In the genomic region with DNA sequence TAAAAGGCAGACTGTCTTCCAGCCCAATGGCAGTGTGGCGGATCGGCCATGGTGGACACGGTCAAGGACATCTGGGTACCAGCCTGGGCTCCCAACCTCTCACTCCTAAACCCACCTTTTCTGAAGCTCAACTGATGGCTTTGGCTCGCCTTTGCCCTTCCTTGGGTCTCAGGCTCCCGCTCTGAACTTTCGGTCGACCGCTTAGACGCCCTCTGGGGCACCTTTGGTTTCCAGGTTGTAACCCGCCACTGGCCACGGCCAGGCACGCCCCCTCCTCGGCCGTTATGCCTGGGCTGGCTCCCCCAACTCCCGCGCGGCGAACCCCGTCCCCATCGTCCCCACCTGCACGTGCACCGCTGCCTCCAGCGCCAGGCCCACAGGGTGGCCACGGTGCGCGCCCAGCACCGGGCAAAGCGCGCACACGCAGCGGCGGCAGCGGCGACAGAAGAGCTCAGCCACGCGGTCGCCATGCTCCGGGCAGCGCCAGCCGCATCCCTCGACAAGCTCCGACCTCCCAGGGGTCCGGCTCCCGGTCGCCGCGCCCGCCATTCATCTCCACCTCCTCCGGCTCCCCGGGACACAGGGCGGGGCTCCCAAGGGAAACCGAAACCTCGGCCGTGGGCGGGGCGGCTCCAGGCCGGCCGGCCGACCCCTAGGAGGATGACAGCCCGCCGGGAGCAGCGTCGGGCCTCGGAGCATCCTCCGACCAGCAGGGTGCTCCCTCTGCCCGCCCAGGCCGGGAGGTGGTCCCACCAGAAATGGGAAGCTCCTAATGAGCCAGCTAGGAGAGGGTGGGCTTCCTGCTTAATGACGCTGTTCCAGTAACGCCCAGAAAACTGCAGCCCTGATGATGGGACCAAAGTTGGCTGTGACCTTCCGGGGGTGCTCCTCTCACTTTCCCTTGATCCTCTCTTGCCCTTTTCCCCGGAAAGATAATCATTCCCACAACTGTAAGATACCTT, we compare ENCODE assay signal across 1 cellular context.
TF ChIP-seq lines count a peak whose summit lies in the region.

A gene with protein sequence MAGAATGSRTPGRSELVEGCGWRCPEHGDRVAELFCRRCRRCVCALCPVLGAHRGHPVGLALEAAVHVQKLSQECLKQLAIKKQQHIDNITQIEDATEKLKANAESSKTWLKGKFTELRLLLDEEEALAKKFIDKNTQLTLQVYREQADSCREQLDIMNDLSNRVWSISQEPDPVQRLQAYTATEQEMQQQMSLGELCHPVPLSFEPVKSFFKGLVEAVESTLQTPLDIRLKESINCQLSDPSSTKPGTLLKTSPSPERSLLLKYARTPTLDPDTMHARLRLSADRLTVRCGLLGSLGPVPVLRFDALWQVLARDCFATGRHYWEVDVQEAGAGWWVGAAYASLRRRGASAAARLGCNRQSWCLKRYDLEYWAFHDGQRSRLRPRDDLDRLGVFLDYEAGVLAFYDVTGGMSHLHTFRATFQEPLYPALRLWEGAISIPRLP (minus strand): TSS at position 583 of the 962 bp plus-strand sequence. CDS start 34 bp downstream, at position 549.

TF ChIP-seq in HepG2, 621 proteins besides CTCF, POLR2A, EP300 and RAD21 (continued from another document and continues in another):
- TF ChIP-seq, protein P1, sequence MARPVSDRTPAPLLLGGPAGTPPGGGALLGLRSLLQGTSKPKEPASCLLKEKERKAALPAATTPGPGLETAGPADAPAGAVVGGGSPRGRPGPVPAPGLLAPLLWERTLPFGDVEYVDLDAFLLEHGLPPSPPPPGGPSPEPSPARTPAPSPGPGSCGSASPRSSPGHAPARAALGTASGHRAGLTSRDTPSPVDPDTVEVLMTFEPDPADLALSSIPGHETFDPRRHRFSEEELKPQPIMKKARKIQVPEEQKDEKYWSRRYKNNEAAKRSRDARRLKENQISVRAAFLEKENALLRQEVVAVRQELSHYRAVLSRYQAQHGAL (CRISPR knock-in tag; IDR thresholded peaks at IDR 0.05; ENCODE audit: not compliant biosample characterization), result no peak
- TF ChIP-seq, protein P2, sequence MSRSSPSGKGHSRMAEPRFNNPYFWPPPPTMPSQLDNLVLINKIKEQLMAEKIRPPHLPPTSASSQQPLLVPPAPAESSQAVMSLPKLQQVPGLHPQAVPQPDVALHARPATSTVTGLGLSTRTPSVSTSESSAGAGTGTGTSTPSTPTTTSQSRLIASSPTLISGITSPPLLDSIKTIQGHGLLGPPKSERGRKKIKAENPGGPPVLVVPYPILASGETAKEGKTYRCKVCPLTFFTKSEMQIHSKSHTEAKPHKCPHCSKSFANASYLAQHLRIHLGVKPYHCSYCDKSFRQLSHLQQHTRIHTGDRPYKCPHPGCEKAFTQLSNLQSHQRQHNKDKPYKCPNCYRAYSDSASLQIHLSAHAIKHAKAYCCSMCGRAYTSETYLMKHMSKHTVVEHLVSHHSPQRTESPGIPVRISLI (CRISPR knock-in tag; IDR thresholded peaks at IDR 0.05; ENCODE audit: borderline replicate concordance), result no peak
- TF ChIP-seq ZNF674 (CRISPR knock-in tag; IDR thresholded peaks at IDR 0.05; ENCODE audit: low read depth) (no peak), KDM5B (CRISPR knock-in tag; IDR thresholded peaks at IDR 0.05; ENCODE audit: borderline replicate concordance) (peak; percentile 92; the same call in 1 of the 2 replicates), ZSCAN29 (CRISPR knock-in tag; conservative IDR thresholded peaks at IDR 0.05) (0 out of 2 replicates have a peak, but pooled peaks have one; percentile 44), DNMT1 (CRISPR knock-in tag; IDR thresholded peaks at IDR 0.05) (0 out of 2 replicates have a peak, but pooled peaks have one; percentile 56), STAG1 (CRISPR knock-in tag; IDR thresholded peaks at IDR 0.05) (peak; percentile 81), KLF9 (CRISPR knock-in tag; IDR thresholded peaks at IDR 0.05; ENCODE audit: low read depth) (peak; percentile 74; the same call in 1 of the 2 replicates), ARNT2 (CRISPR knock-in tag; IDR thresholded peaks at IDR 0.05; ENCODE audit: low read depth) (peak; percentile 86), MTA1 (CRISPR knock-in tag; IDR thresholded peaks at IDR 0.05; ENCODE audit: borderline replicate concordance) (peak; percentile 86; the same call in 1 of the 2 replicates), ASH2L (IDR thresholded peaks at IDR 0.05; ENCODE audit: insufficient read length, low read depth, low read length) (peak; percentile 82), ZFX (CRISPR knock-in tag; IDR thresholded peaks at IDR 0.05; ENCODE audit: low read depth) (peak; percentile 72), ZNF556 (CRISPR knock-in tag; IDR thresholded peaks at IDR 0.05; ENCODE audit: borderline replicate concordance) (0 out of 2 replicates have a peak, but pooled peaks have one; percentile 43), TOPORS (CRISPR knock-in tag; IDR thresholded peaks at IDR 0.05) (peak; percentile 70), ZNF709 (CRISPR knock-in tag; IDR thresholded peaks at IDR 0.05) (peak; percentile 82; the same call in 1 of the 2 replicates), ETV5 (CRISPR knock-in tag; IDR thresholded peaks at IDR 0.05; ENCODE audit: borderline replicate concordance) (peak; percentile 26; the same call in 1 of the 2 replicates), TCF7 (IDR thresholded peaks at IDR 0.05; ENCODE audit: low read depth) (no peak), KLF16 (CRISPR knock-in tag; IDR thresholded peaks at IDR 0.05) (peak; percentile 7 to 84; a peak in 2 of 4 replicates), ZNF292 (CRISPR knock-in tag; IDR thresholded peaks at IDR 0.05; ENCODE audit: borderline replicate concordance, low read depth) (peak; percentile 39), HIVEP1 (CRISPR knock-in tag; IDR thresholded peaks at IDR 0.05) (0 out of 2 replicates have a peak, but pooled peaks have one; percentile 26), ZNF652 (CRISPR knock-in tag; IDR thresholded peaks at IDR 0.05; ENCODE audit: borderline replicate concordance, low read depth) (no peak), ZNF331 (CRISPR knock-in tag; IDR thresholded peaks at IDR 0.05) (0 out of 2 replicates have a peak, but pooled peaks have one; percentile 10), THAP11 (CRISPR knock-in tag; IDR thresholded peaks at IDR 0.05) (peak; percentile 39; the same call in 1 of the 2 replicates), JDP2 (CRISPR knock-in tag; IDR thresholded peaks at IDR 0.05; ENCODE audit: borderline replicate concordance) (no peak), TBX3 (IDR thresholded peaks at IDR 0.05; ENCODE audit: borderline replicate concordance) (no peak), ZFP36L2 (CRISPR knock-in tag; IDR thresholded peaks at IDR 0.05) (no peak), ZNF839 (CRISPR knock-in tag; IDR thresholded peaks at IDR 0.05; ENCODE audit: borderline replicate concordance) (0 out of 2 replicates have a peak, but pooled peaks have one; percentile 21), TRIM24 (CRISPR knock-in tag; IDR thresholded peaks at IDR 0.05) (no peak), TAF15 (IDR thresholded peaks at IDR 0.05; ENCODE audit: low read depth, low read length, poor library complexity, severe bottlenecking) (no peak), GPN1 (CRISPR knock-in tag; IDR thresholded peaks at IDR 0.05; ENCODE audit: borderline replicate concordance) (0 out of 2 replicates have a peak, but pooled peaks have one; percentile 24), PITX1 (CRISPR knock-in tag; IDR thresholded peaks at IDR 0.05) (peak; percentile 39; the same call in 1 of the 2 replicates)
- TF ChIP-seq, protein P3, sequence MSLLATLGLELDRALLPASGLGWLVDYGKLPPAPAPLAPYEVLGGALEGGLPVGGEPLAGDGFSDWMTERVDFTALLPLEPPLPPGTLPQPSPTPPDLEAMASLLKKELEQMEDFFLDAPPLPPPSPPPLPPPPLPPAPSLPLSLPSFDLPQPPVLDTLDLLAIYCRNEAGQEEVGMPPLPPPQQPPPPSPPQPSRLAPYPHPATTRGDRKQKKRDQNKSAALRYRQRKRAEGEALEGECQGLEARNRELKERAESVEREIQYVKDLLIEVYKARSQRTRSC (CRISPR knock-in tag; IDR thresholded peaks at IDR 0.05; ENCODE audit: low read depth), result no peak
- TF ChIP-seq, protein P4, sequence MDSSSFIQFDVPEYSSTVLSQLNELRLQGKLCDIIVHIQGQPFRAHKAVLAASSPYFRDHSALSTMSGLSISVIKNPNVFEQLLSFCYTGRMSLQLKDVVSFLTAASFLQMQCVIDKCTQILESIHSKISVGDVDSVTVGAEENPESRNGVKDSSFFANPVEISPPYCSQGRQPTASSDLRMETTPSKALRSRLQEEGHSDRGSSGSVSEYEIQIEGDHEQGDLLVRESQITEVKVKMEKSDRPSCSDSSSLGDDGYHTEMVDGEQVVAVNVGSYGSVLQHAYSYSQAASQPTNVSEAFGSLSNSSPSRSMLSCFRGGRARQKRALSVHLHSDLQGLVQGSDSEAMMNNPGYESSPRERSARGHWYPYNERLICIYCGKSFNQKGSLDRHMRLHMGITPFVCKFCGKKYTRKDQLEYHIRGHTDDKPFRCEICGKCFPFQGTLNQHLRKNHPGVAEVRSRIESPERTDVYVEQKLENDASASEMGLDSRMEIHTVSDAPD (CRISPR knock-in tag; IDR thresholded peaks at IDR 0.05), result peak; percentile 59
- TF ChIP-seq, protein P5, sequence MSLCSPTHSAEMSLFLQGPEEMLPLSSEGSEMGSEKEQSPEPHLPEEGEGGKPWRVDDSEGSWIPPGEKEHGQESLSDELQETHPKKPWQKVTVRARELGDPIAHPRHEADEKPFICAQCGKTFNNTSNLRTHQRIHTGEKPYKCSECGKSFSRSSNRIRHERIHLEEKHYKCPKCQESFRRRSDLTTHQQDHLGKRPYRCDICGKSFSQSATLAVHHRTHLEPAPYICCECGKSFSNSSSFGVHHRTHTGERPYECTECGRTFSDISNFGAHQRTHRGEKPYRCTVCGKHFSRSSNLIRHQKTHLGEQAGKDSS (CRISPR knock-in tag; IDR thresholded peaks at IDR 0.05; ENCODE audit: borderline replicate concordance, low read depth), result peak; percentile 48; the same call in 1 of the 2 replicates
- TF ChIP-seq, protein P6, sequence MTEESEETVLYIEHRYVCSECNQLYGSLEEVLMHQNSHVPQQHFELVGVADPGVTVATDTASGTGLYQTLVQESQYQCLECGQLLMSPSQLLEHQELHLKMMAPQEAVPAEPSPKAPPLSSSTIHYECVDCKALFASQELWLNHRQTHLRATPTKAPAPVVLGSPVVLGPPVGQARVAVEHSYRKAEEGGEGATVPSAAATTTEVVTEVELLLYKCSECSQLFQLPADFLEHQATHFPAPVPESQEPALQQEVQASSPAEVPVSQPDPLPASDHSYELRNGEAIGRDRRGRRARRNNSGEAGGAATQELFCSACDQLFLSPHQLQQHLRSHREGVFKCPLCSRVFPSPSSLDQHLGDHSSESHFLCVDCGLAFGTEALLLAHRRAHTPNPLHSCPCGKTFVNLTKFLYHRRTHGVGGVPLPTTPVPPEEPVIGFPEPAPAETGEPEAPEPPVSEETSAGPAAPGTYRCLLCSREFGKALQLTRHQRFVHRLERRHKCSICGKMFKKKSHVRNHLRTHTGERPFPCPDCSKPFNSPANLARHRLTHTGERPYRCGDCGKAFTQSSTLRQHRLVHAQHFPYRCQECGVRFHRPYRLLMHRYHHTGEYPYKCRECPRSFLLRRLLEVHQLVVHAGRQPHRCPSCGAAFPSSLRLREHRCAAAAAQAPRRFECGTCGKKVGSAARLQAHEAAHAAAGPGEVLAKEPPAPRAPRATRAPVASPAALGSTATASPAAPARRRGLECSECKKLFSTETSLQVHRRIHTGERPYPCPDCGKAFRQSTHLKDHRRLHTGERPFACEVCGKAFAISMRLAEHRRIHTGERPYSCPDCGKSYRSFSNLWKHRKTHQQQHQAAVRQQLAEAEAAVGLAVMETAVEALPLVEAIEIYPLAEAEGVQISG (CRISPR knock-in tag; IDR thresholded peaks at IDR 0.05), result peak; percentile 69; the same call in 1 of the 2 replicates
- TF ChIP-seq, protein P7, sequence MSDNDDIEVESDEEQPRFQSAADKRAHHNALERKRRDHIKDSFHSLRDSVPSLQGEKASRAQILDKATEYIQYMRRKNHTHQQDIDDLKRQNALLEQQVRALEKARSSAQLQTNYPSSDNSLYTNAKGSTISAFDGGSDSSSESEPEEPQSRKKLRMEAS (IDR thresholded peaks at IDR 0.05), result peak; percentile 95
- TF ChIP-seq, protein P8, sequence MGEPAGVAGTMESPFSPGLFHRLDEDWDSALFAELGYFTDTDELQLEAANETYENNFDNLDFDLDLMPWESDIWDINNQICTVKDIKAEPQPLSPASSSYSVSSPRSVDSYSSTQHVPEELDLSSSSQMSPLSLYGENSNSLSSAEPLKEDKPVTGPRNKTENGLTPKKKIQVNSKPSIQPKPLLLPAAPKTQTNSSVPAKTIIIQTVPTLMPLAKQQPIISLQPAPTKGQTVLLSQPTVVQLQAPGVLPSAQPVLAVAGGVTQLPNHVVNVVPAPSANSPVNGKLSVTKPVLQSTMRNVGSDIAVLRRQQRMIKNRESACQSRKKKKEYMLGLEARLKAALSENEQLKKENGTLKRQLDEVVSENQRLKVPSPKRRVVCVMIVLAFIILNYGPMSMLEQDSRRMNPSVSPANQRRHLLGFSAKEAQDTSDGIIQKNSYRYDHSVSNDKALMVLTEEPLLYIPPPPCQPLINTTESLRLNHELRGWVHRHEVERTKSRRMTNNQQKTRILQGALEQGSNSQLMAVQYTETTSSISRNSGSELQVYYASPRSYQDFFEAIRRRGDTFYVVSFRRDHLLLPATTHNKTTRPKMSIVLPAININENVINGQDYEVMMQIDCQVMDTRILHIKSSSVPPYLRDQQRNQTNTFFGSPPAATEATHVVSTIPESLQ (CRISPR knock-in tag; conservative IDR thresholded peaks at IDR 0.05), result no peak
- TF ChIP-seq, protein P9, sequence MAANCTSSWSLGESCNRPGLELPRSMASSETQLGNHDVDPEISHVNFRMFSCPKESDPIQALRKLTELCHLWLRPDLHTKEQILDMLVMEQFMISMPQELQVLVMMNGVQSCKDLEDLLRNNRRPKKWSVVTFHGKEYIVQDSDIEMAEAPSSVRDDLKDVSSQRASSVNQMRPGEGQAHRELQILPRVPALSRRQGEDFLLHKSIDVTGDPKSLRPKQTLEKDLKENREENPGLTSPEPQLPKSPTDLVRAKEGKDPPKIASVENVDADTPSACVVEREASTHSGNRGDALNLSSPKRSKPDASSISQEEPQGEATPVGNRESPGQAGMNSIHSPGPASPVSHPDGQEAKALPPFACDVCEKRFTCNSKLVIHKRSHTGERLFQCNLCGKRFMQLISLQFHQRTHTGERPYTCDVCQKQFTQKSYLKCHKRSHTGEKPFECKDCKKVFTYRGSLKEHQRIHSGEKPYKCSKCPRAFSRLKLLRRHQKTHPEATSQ (CRISPR knock-in tag; IDR thresholded peaks at IDR 0.05; ENCODE audit: borderline replicate concordance), result no peak
- TF ChIP-seq, protein P10, sequence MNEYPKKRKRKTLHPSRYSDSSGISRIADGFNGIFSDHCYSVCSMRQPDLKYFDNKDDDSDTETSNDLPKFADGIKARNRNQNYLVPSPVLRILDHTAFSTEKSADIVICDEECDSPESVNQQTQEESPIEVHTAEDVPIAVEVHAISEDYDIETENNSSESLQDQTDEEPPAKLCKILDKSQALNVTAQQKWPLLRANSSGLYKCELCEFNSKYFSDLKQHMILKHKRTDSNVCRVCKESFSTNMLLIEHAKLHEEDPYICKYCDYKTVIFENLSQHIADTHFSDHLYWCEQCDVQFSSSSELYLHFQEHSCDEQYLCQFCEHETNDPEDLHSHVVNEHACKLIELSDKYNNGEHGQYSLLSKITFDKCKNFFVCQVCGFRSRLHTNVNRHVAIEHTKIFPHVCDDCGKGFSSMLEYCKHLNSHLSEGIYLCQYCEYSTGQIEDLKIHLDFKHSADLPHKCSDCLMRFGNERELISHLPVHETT (CRISPR knock-in tag; conservative IDR thresholded peaks at IDR 0.05), result 0 out of 2 replicates have a peak, but pooled peaks have one; percentile 23
- TF ChIP-seq, protein P11, sequence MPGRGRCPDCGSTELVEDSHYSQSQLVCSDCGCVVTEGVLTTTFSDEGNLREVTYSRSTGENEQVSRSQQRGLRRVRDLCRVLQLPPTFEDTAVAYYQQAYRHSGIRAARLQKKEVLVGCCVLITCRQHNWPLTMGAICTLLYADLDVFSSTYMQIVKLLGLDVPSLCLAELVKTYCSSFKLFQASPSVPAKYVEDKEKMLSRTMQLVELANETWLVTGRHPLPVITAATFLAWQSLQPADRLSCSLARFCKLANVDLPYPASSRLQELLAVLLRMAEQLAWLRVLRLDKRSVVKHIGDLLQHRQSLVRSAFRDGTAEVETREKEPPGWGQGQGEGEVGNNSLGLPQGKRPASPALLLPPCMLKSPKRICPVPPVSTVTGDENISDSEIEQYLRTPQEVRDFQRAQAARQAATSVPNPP (CRISPR knock-in tag; IDR thresholded peaks at IDR 0.05), result peak; percentile 86; the same call in 1 of the 2 replicates
